ENCODE assay signal across 10 cellular contexts in genomic region chr13:112740502-112741131, GRCh38. TPM values are rescaled to one million over a fixed set of nuclear protein-coding genes. Genes with fewer than 3 reads are reported as not detected.
DNase-seq lines count a peak whose midpoint lies in the region; ATAC-seq and TF ChIP-seq lines count a peak whose summit lies in the region.
"Had no signal": no experiment of that assay in that cellular context is flagged by ENCODE, and none has a peak within 500 bp of the region (broad histone marks: within the 10 kb centered on the region; RNA-seq: fewer than 3 reads in every experiment).

No MANE protein-coding gene starts in this region.

- intact Hi-C loops in body of pancreas (cut with DNase I), result no loop called here

- H3K9me3 Mint-ChIP-seq in activated naive CD4-positive, alpha-beta T cell treated with anti-CD3 and anti-CD28 coated beads, Interleukin-2, amount 10 ng/mL, durations not matched to agents 7 days and 5 days, result no peaks in the 10 kb centered on the region

- 32 to 38% methylated on average over 19 of the region's 19 CpGs for WGBS in GM23248 (ENCODE audit: low coverage in 1 of 2, low lambda C conversion rate in 2 of 2, missing lambda C conversion rate in 2 of 2), 2 experiments
- 82% methylated on average over 15 to 19 of the region's 19 CpGs for WGBS in body of pancreas, 2 donors

- no peaks in the 10 kb centered on the region for H4K20me1 ChIP-seq in GM23248 (ENCODE audit: insufficient read depth)

- CTCF ChIA-PET in activated naive CD4-positive, alpha-beta T cell treated with anti-CD3 and anti-CD28 coated beads, Interleukin-2, amount 10 ng/mL, durations not matched to agents 7 days and 5 days (lab: Charles Lee), result interaction anchor here (1.1 kb wide), 1 partner anchor 10 kb away, joined by 3 read pairs; no protein-coding TSS in a partner anchor

- peak overlapping the region; percentile 66 for H2AFZ ChIP-seq in GM23248

- H3K9ac ChIP-seq in GM23248, result peak overlapping the region; percentile 78
- H3K9ac ChIP-seq in iPS-20b (ENCODE audit: low read depth, low read length), result no peak overlapping the region

- H3K9me3 ChIP-seq in GM23248 (ENCODE audit: low read depth) (no peaks in the 10 kb centered on the region), body of pancreas (no peaks in the 10 kb centered on the region), iPS-20b (ENCODE audit: insufficient read depth, low read depth, low read length) (no peaks in the 10 kb centered on the region)

- H3K4me1 ChIP-seq in GM23248 (ENCODE audit: insufficient read depth) (peaks cover 26% of the 10 kb centered on the region), body of pancreas (peaks cover 13% of the 10 kb centered on the region), iPS-20b (ENCODE audit: insufficient read depth, low read length) (peaks cover 29% of the 10 kb centered on the region)

- H3K4me3 Mint-ChIP-seq in activated naive CD4-positive, alpha-beta T cell treated with anti-CD3 and anti-CD28 coated beads, Interleukin-2, amount 10 ng/mL, durations not matched to agents 7 days and 5 days, result no peak overlapping the region

- no peaks in the 10 kb centered on the region for H3K36me3 ChIP-seq in GM23248 (ENCODE audit: low read depth)
- no peaks in the 10 kb centered on the region for H3K36me3 ChIP-seq in body of pancreas (replicated peaks in 1 of 2; ENCODE audit: insufficient read depth in 1 of 2, low read depth in 2 of 2)
- H3K36me3 ChIP-seq in iPS-20b (ENCODE audit: insufficient read depth, low read depth, low read length), result no peaks in the 10 kb centered on the region

- H3K27me3 Mint-ChIP-seq in activated naive CD4-positive, alpha-beta T cell treated with anti-CD3 and anti-CD28 coated beads, Interleukin-2, amount 10 ng/mL, durations not matched to agents 7 days and 5 days, result no peaks in the 10 kb centered on the region
- H3K27me3 Mint-ChIP-seq: naive thymus-derived CD4-positive, alpha-beta T cell had no signal

- TF ChIP-seq CTCF in body of pancreas (IDR thresholded peaks at IDR 0.05), result no peak

- peak overlapping the region; percentile 58 for H3K4me2 ChIP-seq in GM23248 (ENCODE audit: unreplicated experiment)

- peak; percentile 83 for DNase-seq in GM23248
- DNase-seq in body of pancreas, result peak; percentile 39 to 62 (median 52)
- no peak for DNase-seq in activated naive CD4-positive, alpha-beta T cell treated with anti-CD3 and anti-CD28 coated beads, Interleukin-2, amount 10 ng/mL, durations not matched to agents 7 days and 5 days
- no peak for DNase-seq in activated naive CD4-positive, alpha-beta T cell (lab: John Stamatoyannopoulos, UW)
- no peak for DNase-seq in retina
- DNase-seq: HCEC 1CT; naive thymus-derived CD4-positive, alpha-beta T cell had no signal

- peak overlapping the region; percentile 17 for H3K4me3 ChIP-seq in GM23248
- H3K4me3 ChIP-seq in body of pancreas, result no peak overlapping the region
- no peak overlapping the region for H3K4me3 ChIP-seq in iPS-20b (ENCODE audit: low read length)
- no peak overlapping the region for H3K4me3 ChIP-seq in skin epidermis

- H3K27me3 ChIP-seq in GM23248 (replicated peaks; ENCODE audit: insufficient read depth) (no peaks in the 10 kb centered on the region), body of pancreas (no peaks in the 10 kb centered on the region), iPS-20b (ENCODE audit: insufficient read depth, low read length) (no peaks in the 10 kb centered on the region)

- H3K79me2 ChIP-seq in GM23248 (ENCODE audit: insufficient read depth), result no peaks in the 10 kb centered on the region

- no peak overlapping the region for H3K27ac Mint-ChIP-seq in activated naive CD4-positive, alpha-beta T cell treated with anti-CD3 and anti-CD28 coated beads, Interleukin-2, amount 10 ng/mL, durations not matched to agents 7 days and 5 days

- in situ Hi-C loops in GM23248 (cut with MboI), result no loop called here

- no peaks in the 10 kb centered on the region for H3K4me1 Mint-ChIP-seq in activated naive CD4-positive, alpha-beta T cell treated with anti-CD3 and anti-CD28 coated beads, Interleukin-2, amount 10 ng/mL, durations not matched to agents 7 days and 5 days

- H3K9me2 ChIP-seq in GM23248 (ENCODE audit: insufficient read depth), result no peaks in the 10 kb centered on the region

- TF ChIP-seq POLR2A in body of pancreas (IDR thresholded peaks at IDR 0.05), result no peak

- ATAC-seq in body of pancreas (peak; percentile 74), GM18870 (IDR thresholded peaks at IDR 0.05; ENCODE audit: unreplicated experiment) (no peak)
- ATAC-seq: naive thymus-derived CD4-positive, alpha-beta T cell had no signal

- H3K27ac ChIP-seq in GM23248 (peak overlapping the region; percentile 87), body of pancreas (peak overlapping the region in 3 of 4 donors; percentile 38 to 62 (median 49)), iPS-20b (ENCODE audit: low read length) (peak overlapping the region; percentile 37), skin epidermis (peak overlapping the region in 19 of 21 experiments; percentile 37 to 85 (median 70))

- H3K36me3 Mint-ChIP-seq in activated naive CD4-positive, alpha-beta T cell treated with anti-CD3 and anti-CD28 coated beads, Interleukin-2, amount 10 ng/mL, durations not matched to agents 7 days and 5 days, result no peaks in the 10 kb centered on the region
- H3K36me3 Mint-ChIP-seq: naive thymus-derived CD4-positive, alpha-beta T cell had no signal

- H3F3A ChIP-seq in GM23248 (ENCODE audit: insufficient read depth), result no peaks in the 10 kb centered on the region

RNA-seq across cellular contexts. Expression of gene ATP11A, which starts 50.8 kb away (rescaled TPM):
- total RNA-seq in GM23248 (2014; rRNA removed; shearing (Covaris generic)), result 3.2 and 4.9 TPM in 2 replicates
- 4.4 and 5.0 TPM in 2 replicates for polyA plus RNA-seq in GM23248 (2016; fragmentation: Nextera tagmentation; extraction: Ambion mirVana)
- total RNA-seq in body of pancreas, result 10 to 100 TPM; 24.1 to 33.9 TPM

Comparison
In these comparisons a context has a peak if more than half of its experiments do, and no peak if none do; other contexts are left out.
1. DNase-seq: peak in GM23248 (single experiment) and body of pancreas (4 of 4); none in activated naive CD4-positive, alpha-beta T cell treated with anti-CD3 and anti-CD28 coated beads, Interleukin-2, amount 10 ng/mL, durations not matched to agents 7 days and 5 days (single experiment), activated naive CD4-positive, alpha-beta T cell (0 of 4) and retina (single experiment).
2. H3K27ac ChIP-seq: peak in every context shown above with its lines; median percentile 87 in GM23248; 70 in skin epidermis; 49 in body of pancreas; 37 in iPS-20b.